In genomic region chrY:7794441-7794840, GRCh38 we compare ENCODE assay signal across 17 cellular contexts.
DNase-seq lines count a peak whose midpoint lies in the region; ATAC-seq, FAIRE-seq and TF ChIP-seq lines count a peak whose summit lies in the region.
"Had no signal": no experiment of that assay in that cellular context is flagged by ENCODE, and none has a peak within 500 bp of the region (broad histone marks: within the 10 kb centered on the region; RNA-seq: fewer than 3 reads in every experiment).

No MANE protein-coding gene starts in this region.

- H3K27ac ChIP-seq in small intestine (ENCODE audit: low read depth in 1 of 2, low read length in 1 of 2) (no peak overlapping the region), gastroesophageal sphincter (no peak overlapping the region)
- H3K27ac ChIP-seq: right lobe of liver, stomach had no signal

- peak; percentile 42 for DNase-seq in activated CD8-positive, alpha-beta memory T cell treated with anti-CD3 and anti-CD28 coated beads, Interleukin-2, amount 50 U/mL, for 48 hours
- DNase-seq in activated CD8-positive, alpha-beta memory T cell treated with anti-CD3 and anti-CD28 coated beads, Interleukin-2, amount 10 ng/mL, durations not matched to agents 7 days and 5 days = no peak
- DNase-seq in LHCN-M2 (ENCODE audit: low read depth) (peak; percentile 84), epithelial cell of esophagus (ENCODE audit: low read depth) (peak; percentile 71), small intestine (peak; percentile 51), lower leg skin (ENCODE audit: low spot score in 2 of 2) (no peak), NCI-H128 (lab: John Stamatoyannopoulos, UW; ENCODE audit: unreplicated experiment) (no peak)
- DNase-seq: dermis blood vessel endothelial cell, NCI-H146, NCI-H526, right lobe of liver, RPMI8226, stomach, T-helper 1 cell had no signal

- no peaks in the 10 kb centered on the region for H3K36me3 Mint-ChIP-seq in activated CD8-positive, alpha-beta memory T cell treated with anti-CD3 and anti-CD28 coated beads, Interleukin-2, amount 10 ng/mL, durations not matched to agents 7 days and 5 days

- CTCF ChIA-PET in activated CD8-positive, alpha-beta memory T cell treated with anti-CD3 and anti-CD28 coated beads, Interleukin-2, amount 10 ng/mL, durations not matched to agents 7 days and 5 days (lab: Charles Lee) = no interaction called here

- TF ChIP-seq CTCF in epithelial cell of esophagus (IDR thresholded peaks at IDR 0.05; ENCODE audit: insufficient read depth, low read depth, low read length, missing control alignments) (no peak), lower leg skin (IDR thresholded peaks at IDR 0.05) (no peak), gastroesophageal sphincter (IDR thresholded peaks at IDR 0.05) (no peak)

- intact Hi-C loops in lower leg skin (cut with DNase I; ENCODE audit: low total_unique reads) = no loop called here

- no peak for TF ChIP-seq EP300 in gastroesophageal sphincter (IDR thresholded peaks at IDR 0.05)

- peak; percentile 5 for FAIRE-seq in small intestine (lab: Jason Lieb, UNC)

- H3K4me1 ChIP-seq in small intestine (ENCODE audit: control insufficient read depth in 2 of 2, insufficient read depth in 1 of 2, low read depth in 1 of 2, low read length in 1 of 2) = no peaks in the 10 kb centered on the region
- no peaks in the 10 kb centered on the region for H3K4me1 ChIP-seq in gastroesophageal sphincter
- H3K4me1 ChIP-seq: right lobe of liver, stomach had no signal

- no peaks in the 10 kb centered on the region for H3K4me1 Mint-ChIP-seq in activated CD8-positive, alpha-beta memory T cell treated with anti-CD3 and anti-CD28 coated beads, Interleukin-2, amount 10 ng/mL, durations not matched to agents 7 days and 5 days
- H3K4me1 Mint-ChIP-seq: neural crest cell had no signal

- no peaks in the 10 kb centered on the region for H3K27me3 Mint-ChIP-seq in activated CD8-positive, alpha-beta memory T cell treated with anti-CD3 and anti-CD28 coated beads, Interleukin-2, amount 10 ng/mL, durations not matched to agents 7 days and 5 days

- no peaks in the 10 kb centered on the region for H3K9me3 Mint-ChIP-seq in activated CD8-positive, alpha-beta memory T cell treated with anti-CD3 and anti-CD28 coated beads, Interleukin-2, amount 10 ng/mL, durations not matched to agents 7 days and 5 days (ENCODE audit: low read depth)
- H3K9me3 Mint-ChIP-seq: GM23338, neural crest cell had no signal

- TF ChIP-seq POLR2A in lower leg skin (IDR thresholded peaks at IDR 0.05) (no peak), gastroesophageal sphincter (IDR thresholded peaks at IDR 0.05) (no peak)

- H3K4me3 Mint-ChIP-seq in activated CD8-positive, alpha-beta memory T cell treated with anti-CD3 and anti-CD28 coated beads, Interleukin-2, amount 10 ng/mL, durations not matched to agents 7 days and 5 days = no peak overlapping the region
- H3K4me3 Mint-ChIP-seq: GM23338, neural crest cell had no signal

- 9 to 15% methylated on average over 1 of the region's 1 CpG; no CpG with 5 or more reads in 1 of the 3 donors for WGBS in small intestine, 3 donors
- 7% methylated on average over 1 of the region's 1 CpG; no CpG with 5 or more reads in 1 of the 2 donors for WGBS in lower leg skin, 2 donors
- WGBS in gastroesophageal sphincter (ENCODE audit: low coverage in 1 of 2), 2 donors = no CpG with 5 or more reads among the region's 1 CpG

- H3K9me3 ChIP-seq in small intestine (ENCODE audit: control insufficient read depth, low read depth) (no peaks in the 10 kb centered on the region), gastroesophageal sphincter (no peaks in the 10 kb centered on the region)
- H3K9me3 ChIP-seq: right lobe of liver, stomach had no signal

- no peak for ATAC-seq in activated CD8-positive, alpha-beta memory T cell treated with anti-CD3 and anti-CD28 coated beads, Interleukin-2, amount 10 ng/mL, durations not matched to agents 7 days and 5 days
- no peak for ATAC-seq in gastroesophageal sphincter
- ATAC-seq: GM23338, right lobe of liver had no signal

- no peak overlapping the region for H3K27ac Mint-ChIP-seq in activated CD8-positive, alpha-beta memory T cell treated with anti-CD3 and anti-CD28 coated beads, Interleukin-2, amount 10 ng/mL, durations not matched to agents 7 days and 5 days
- H3K27ac Mint-ChIP-seq: GM23338 had no signal

- H3K36me3 ChIP-seq in small intestine (ENCODE audit: control insufficient read depth in 2 of 2, insufficient read depth in 2 of 2, low read length in 2 of 2) (no peaks in the 10 kb centered on the region), gastroesophageal sphincter (no peaks in the 10 kb centered on the region)
- H3K36me3 ChIP-seq: right lobe of liver, stomach had no signal

- H3K27me3 ChIP-seq in small intestine (ENCODE audit: control insufficient read depth in 2 of 2, insufficient read depth in 2 of 2, low read length in 2 of 2) (no peaks in the 10 kb centered on the region), gastroesophageal sphincter (no peaks in the 10 kb centered on the region)
- H3K27me3 ChIP-seq: right lobe of liver, stomach had no signal

- H3K4me3 ChIP-seq in epithelial cell of esophagus (ENCODE audit: low read length) (no peak overlapping the region), small intestine (ENCODE audit: low read depth in 1 of 2, low read length in 2 of 2) (no peak overlapping the region), lower leg skin (ENCODE audit: low read depth, poor library complexity, severe bottlenecking) (no peak overlapping the region), gastroesophageal sphincter (no peak overlapping the region)
- H3K4me3 ChIP-seq: GM23338, right lobe of liver, stomach had no signal

Comparison
In these comparisons a context has a peak if more than half of its experiments do, and no peak if none do; other contexts are left out.
1. DNase-seq: peak in activated CD8-positive, alpha-beta memory T cell treated with anti-CD3 and anti-CD28 coated beads, Interleukin-2, amount 50 U/mL, for 48 hours (single experiment), LHCN-M2 (single experiment), epithelial cell of esophagus (single experiment) and small intestine (single experiment); none in activated CD8-positive, alpha-beta memory T cell treated with anti-CD3 and anti-CD28 coated beads, Interleukin-2, amount 10 ng/mL, durations not matched to agents 7 days and 5 days (single experiment), lower leg skin (0 of 2) and NCI-H128 (single experiment).